Comparison of ENCODE assay signal across 1 cellular context in the genomic region with DNA sequence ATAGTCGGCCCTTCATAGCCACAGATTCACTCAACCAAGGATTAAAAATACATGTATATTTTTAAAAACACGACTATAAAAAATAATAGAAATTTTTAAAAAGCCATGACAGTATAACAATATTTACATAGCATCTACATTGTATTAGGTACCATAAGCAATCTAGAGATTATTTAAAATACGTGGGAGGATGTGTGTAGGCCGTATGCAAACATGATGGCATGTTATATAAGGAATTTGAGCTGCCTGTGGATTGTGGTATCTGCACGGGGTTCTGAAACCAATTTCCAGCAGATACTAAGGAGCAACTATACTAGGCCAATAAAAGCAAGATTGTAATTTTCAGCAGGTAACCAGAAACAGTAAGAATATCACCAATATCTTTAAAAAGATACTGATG.
TF ChIP-seq lines count a peak whose summit lies in the region.

No MANE protein-coding gene starts in this region.

TF ChIP-seq in GM23338, 12 proteins besides CTCF, POLR2A, EP300 and RAD21 (continued from another document):
- TF ChIP-seq, protein P1, sequence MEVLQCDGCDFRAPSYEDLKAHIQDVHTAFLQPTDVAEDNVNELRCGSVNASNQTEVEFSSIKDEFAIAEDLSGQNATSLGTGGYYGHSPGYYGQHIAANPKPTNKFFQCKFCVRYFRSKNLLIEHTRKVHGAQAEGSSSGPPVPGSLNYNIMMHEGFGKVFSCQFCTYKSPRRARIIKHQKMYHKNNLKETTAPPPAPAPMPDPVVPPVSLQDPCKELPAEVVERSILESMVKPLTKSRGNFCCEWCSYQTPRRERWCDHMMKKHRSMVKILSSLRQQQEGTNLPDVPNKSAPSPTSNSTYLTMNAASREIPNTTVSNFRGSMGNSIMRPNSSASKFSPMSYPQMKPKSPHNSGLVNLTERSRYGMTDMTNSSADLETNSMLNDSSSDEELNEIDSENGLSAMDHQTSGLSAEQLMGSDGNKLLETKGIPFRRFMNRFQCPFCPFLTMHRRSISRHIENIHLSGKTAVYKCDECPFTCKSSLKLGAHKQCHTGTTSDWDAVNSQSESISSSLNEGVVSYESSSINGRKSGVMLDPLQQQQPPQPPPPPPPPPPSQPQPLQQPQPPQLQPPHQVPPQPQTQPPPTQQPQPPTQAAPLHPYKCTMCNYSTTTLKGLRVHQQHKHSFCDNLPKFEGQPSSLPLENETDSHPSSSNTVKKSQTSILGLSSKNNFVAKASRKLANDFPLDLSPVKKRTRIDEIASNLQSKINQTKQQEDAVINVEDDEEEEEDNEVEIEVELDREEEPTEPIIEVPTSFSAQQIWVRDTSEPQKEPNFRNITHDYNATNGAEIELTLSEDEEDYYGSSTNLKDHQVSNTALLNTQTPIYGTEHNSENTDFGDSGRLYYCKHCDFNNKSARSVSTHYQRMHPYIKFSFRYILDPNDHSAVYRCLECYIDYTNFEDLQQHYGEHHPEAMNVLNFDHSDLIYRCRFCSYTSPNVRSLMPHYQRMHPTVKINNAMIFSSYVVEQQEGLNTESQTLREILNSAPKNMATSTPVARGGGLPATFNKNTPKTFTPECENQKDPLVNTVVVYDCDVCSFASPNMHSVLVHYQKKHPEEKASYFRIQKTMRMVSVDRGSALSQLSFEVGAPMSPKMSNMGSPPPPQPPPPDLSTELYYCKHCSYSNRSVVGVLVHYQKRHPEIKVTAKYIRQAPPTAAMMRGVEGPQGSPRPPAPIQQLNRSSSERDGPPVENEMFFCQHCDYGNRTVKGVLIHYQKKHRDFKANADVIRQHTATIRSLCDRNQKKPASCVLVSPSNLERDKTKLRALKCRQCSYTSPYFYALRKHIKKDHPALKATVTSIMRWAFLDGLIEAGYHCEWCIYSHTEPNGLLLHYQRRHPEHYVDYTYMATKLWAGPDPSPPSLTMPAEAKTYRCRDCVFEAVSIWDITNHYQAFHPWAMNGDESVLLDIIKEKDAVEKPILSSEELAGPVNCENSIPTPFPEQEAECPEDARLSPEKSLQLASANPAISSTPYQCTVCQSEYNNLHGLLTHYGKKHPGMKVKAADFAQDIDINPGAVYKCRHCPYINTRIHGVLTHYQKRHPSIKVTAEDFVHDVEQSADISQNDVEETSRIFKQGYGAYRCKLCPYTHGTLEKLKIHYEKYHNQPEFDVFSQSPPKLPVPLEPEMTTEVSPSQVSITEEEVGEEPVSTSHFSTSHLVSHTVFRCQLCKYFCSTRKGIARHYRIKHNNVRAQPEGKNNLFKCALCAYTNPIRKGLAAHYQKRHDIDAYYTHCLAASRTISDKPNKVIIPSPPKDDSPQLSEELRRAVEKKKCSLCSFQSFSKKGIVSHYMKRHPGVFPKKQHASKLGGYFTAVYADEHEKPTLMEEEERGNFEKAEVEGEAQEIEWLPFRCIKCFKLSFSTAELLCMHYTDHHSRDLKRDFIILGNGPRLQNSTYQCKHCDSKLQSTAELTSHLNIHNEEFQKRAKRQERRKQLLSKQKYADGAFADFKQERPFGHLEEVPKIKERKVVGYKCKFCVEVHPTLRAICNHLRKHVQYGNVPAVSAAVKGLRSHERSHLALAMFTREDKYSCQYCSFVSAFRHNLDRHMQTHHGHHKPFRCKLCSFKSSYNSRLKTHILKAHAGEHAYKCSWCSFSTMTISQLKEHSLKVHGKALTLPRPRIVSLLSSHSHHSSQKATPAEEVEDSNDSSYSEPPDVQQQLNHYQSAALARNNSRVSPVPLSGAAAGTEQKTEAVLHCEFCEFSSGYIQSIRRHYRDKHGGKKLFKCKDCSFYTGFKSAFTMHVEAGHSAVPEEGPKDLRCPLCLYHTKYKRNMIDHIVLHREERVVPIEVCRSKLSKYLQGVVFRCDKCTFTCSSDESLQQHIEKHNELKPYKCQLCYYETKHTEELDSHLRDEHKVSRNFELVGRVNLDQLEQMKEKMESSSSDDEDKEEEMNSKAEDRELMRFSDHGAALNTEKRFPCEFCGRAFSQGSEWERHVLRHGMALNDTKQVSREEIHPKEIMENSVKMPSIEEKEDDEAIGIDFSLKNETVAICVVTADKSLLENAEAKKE (CRISPR knock-in tag; IDR thresholded peaks at IDR 0.05) = no peak
- TF ChIP-seq EZH2phosphoT487 (IDR thresholded peaks at IDR 0.05; ENCODE audit: unreplicated experiment) = no peak
- TF ChIP-seq, protein P2, sequence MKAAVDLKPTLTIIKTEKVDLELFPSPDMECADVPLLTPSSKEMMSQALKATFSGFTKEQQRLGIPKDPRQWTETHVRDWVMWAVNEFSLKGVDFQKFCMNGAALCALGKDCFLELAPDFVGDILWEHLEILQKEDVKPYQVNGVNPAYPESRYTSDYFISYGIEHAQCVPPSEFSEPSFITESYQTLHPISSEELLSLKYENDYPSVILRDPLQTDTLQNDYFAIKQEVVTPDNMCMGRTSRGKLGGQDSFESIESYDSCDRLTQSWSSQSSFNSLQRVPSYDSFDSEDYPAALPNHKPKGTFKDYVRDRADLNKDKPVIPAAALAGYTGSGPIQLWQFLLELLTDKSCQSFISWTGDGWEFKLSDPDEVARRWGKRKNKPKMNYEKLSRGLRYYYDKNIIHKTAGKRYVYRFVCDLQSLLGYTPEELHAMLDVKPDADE (IDR thresholded peaks at IDR 0.05) = no peak
- TF ChIP-seq, protein P3, sequence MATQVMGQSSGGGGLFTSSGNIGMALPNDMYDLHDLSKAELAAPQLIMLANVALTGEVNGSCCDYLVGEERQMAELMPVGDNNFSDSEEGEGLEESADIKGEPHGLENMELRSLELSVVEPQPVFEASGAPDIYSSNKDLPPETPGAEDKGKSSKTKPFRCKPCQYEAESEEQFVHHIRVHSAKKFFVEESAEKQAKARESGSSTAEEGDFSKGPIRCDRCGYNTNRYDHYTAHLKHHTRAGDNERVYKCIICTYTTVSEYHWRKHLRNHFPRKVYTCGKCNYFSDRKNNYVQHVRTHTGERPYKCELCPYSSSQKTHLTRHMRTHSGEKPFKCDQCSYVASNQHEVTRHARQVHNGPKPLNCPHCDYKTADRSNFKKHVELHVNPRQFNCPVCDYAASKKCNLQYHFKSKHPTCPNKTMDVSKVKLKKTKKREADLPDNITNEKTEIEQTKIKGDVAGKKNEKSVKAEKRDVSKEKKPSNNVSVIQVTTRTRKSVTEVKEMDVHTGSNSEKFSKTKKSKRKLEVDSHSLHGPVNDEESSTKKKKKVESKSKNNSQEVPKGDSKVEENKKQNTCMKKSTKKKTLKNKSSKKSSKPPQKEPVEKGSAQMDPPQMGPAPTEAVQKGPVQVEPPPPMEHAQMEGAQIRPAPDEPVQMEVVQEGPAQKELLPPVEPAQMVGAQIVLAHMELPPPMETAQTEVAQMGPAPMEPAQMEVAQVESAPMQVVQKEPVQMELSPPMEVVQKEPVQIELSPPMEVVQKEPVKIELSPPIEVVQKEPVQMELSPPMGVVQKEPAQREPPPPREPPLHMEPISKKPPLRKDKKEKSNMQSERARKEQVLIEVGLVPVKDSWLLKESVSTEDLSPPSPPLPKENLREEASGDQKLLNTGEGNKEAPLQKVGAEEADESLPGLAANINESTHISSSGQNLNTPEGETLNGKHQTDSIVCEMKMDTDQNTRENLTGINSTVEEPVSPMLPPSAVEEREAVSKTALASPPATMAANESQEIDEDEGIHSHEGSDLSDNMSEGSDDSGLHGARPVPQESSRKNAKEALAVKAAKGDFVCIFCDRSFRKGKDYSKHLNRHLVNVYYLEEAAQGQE (IDR thresholded peaks at IDR 0.05; ENCODE audit: unreplicated experiment) = no peak
- TF ChIP-seq CREB1 (CRISPR knock-in tag; IDR thresholded peaks at IDR 0.05; ENCODE audit: low read depth) = no peak
